1 cellular context compared by ENCODE assay signal in genomic region chr2:215702116-215702905, GRCh38.
TF ChIP-seq lines count a peak whose summit lies in the region.

No MANE protein-coding gene starts in this region.

TF ChIP-seq in HepG2, 621 proteins besides CTCF, POLR2A, EP300 and RAD21 (continued from another document and continues in another):
- TF ChIP-seq, protein P1, sequence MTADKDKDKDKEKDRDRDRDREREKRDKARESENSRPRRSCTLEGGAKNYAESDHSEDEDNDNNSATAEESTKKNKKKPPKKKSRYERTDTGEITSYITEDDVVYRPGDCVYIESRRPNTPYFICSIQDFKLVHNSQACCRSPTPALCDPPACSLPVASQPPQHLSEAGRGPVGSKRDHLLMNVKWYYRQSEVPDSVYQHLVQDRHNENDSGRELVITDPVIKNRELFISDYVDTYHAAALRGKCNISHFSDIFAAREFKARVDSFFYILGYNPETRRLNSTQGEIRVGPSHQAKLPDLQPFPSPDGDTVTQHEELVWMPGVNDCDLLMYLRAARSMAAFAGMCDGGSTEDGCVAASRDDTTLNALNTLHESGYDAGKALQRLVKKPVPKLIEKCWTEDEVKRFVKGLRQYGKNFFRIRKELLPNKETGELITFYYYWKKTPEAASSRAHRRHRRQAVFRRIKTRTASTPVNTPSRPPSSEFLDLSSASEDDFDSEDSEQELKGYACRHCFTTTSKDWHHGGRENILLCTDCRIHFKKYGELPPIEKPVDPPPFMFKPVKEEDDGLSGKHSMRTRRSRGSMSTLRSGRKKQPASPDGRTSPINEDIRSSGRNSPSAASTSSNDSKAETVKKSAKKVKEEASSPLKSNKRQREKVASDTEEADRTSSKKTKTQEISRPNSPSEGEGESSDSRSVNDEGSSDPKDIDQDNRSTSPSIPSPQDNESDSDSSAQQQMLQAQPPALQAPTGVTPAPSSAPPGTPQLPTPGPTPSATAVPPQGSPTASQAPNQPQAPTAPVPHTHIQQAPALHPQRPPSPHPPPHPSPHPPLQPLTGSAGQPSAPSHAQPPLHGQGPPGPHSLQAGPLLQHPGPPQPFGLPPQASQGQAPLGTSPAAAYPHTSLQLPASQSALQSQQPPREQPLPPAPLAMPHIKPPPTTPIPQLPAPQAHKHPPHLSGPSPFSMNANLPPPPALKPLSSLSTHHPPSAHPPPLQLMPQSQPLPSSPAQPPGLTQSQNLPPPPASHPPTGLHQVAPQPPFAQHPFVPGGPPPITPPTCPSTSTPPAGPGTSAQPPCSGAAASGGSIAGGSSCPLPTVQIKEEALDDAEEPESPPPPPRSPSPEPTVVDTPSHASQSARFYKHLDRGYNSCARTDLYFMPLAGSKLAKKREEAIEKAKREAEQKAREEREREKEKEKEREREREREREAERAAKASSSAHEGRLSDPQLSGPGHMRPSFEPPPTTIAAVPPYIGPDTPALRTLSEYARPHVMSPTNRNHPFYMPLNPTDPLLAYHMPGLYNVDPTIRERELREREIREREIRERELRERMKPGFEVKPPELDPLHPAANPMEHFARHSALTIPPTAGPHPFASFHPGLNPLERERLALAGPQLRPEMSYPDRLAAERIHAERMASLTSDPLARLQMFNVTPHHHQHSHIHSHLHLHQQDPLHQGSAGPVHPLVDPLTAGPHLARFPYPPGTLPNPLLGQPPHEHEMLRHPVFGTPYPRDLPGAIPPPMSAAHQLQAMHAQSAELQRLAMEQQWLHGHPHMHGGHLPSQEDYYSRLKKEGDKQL (CRISPR knock-in tag; IDR thresholded peaks at IDR 0.05; ENCODE audit: low read depth) = no peak
- TF ChIP-seq TEAD2 (CRISPR knock-in tag; IDR thresholded peaks at IDR 0.05) (no peak), HNRNPLL (IDR thresholded peaks at IDR 0.05; ENCODE audit: low read depth, low read length, poor library complexity, severe bottlenecking) (no peak), BCL6 (CRISPR knock-in tag; IDR thresholded peaks at IDR 0.05) (peak; percentile 34; the same call in 1 of the 2 replicates), ESRRA (CRISPR knock-in tag; IDR thresholded peaks at IDR 0.05; ENCODE audit: low read depth) (no peak), KLF12 (CRISPR knock-in tag; IDR thresholded peaks at IDR 0.05; ENCODE audit: borderline replicate concordance) (no peak), ZNF772 (CRISPR knock-in tag; IDR thresholded peaks at IDR 0.05) (no peak), PHF8 (CRISPR knock-in tag; IDR thresholded peaks at IDR 0.05) (no peak), ZNF224 (CRISPR knock-in tag; IDR thresholded peaks at IDR 0.05) (no peak), TBL1XR1 (IDR thresholded peaks at IDR 0.05; ENCODE audit: borderline replicate concordance, low read length, partially characterized antibody) (no peak), ZNF605 (CRISPR knock-in tag; IDR thresholded peaks at IDR 0.05) (no peak), HNRNPK (IDR thresholded peaks at IDR 0.05; ENCODE audit: low read depth, low read length, poor library complexity, severe bottlenecking) (no peak), ZNF724P (CRISPR knock-in tag; IDR thresholded peaks at IDR 0.05; ENCODE audit: borderline replicate concordance) (no peak), KAT8 (CRISPR knock-in tag; IDR thresholded peaks at IDR 0.05) (no peak), LRRFIP1 (CRISPR knock-in tag; conservative IDR thresholded peaks at IDR 0.05) (no peak), TCF12 (IDR thresholded peaks at IDR 0.05) (no peak), TCF12 (CRISPR knock-in tag; IDR thresholded peaks at IDR 0.05) (no peak), ZC3H4 (CRISPR knock-in tag; IDR thresholded peaks at IDR 0.05; ENCODE audit: borderline replicate concordance) (no peak), U2AF2 (IDR thresholded peaks at IDR 0.05; ENCODE audit: low read depth, low read length) (no peak), KLF13 (CRISPR knock-in tag; IDR thresholded peaks at IDR 0.05) (no peak), MAFK (conservative IDR thresholded peaks at IDR 0.05 in 1 of 2, IDR thresholded peaks at IDR 0.05 in 1 of 2; ENCODE audit: low read length in 2 of 2) (peak; percentile 51 to 56; a peak in 3 of 4 replicates), KLF15 (CRISPR knock-in tag; IDR thresholded peaks at IDR 0.05; ENCODE audit: borderline replicate concordance) (no peak), ELF4 (CRISPR knock-in tag; IDR thresholded peaks at IDR 0.05; ENCODE audit: borderline replicate concordance) (no peak), CBFB (CRISPR knock-in tag; IDR thresholded peaks at IDR 0.05) (no peak), KLF11 (CRISPR knock-in tag; IDR thresholded peaks at IDR 0.05) (no peak), TBP (CRISPR knock-in tag; IDR thresholded peaks at IDR 0.05) (no peak), CAMTA2 (CRISPR knock-in tag; IDR thresholded peaks at IDR 0.05; ENCODE audit: borderline replicate concordance) (no peak), SP1 (IDR thresholded peaks at IDR 0.05) (no peak), SP1 (CRISPR knock-in tag; IDR thresholded peaks at IDR 0.05) (no peak), ZNF615 (CRISPR knock-in tag; IDR thresholded peaks at IDR 0.05; ENCODE audit: borderline replicate concordance) (no peak), ZNF720 (CRISPR knock-in tag; IDR thresholded peaks at IDR 0.05) (no peak), IKZF4 (CRISPR knock-in tag; IDR thresholded peaks at IDR 0.05; ENCODE audit: borderline replicate concordance, low read depth, not compliant biosample characterization) (no peak), MED1 (CRISPR knock-in tag; IDR thresholded peaks at IDR 0.05) (peak; percentile 42; the same call in 1 of the 2 replicates), ELK4 (CRISPR knock-in tag; IDR thresholded peaks at IDR 0.05; ENCODE audit: borderline replicate concordance) (no peak), ZXDC (CRISPR knock-in tag; IDR thresholded peaks at IDR 0.05) (no peak), ZNF883 (CRISPR knock-in tag; IDR thresholded peaks at IDR 0.05; ENCODE audit: not compliant biosample characterization) (no peak), PITX1 (CRISPR knock-in tag; IDR thresholded peaks at IDR 0.05) (no peak), MBNL3 (CRISPR knock-in tag; conservative IDR thresholded peaks at IDR 0.05) (no peak), ZNF276 (CRISPR knock-in tag; IDR thresholded peaks at IDR 0.05; ENCODE audit: low read depth) (no peak), ZMAT3 (CRISPR knock-in tag; conservative IDR thresholded peaks at IDR 0.05) (no peak), PTBP1 (IDR thresholded peaks at IDR 0.05; ENCODE audit: low read depth, low read length, poor library complexity, severe bottlenecking) (no peak), NFYC (CRISPR knock-in tag; IDR thresholded peaks at IDR 0.05) (no peak), SNRNP70 (IDR thresholded peaks at IDR 0.05; ENCODE audit: low read depth, low read length) (no peak), ZNF432 (CRISPR knock-in tag; IDR thresholded peaks at IDR 0.05; ENCODE audit: borderline replicate concordance) (no peak), DPF2 (CRISPR knock-in tag; IDR thresholded peaks at IDR 0.05; ENCODE audit: borderline replicate concordance, low read depth) (no peak)
- TF ChIP-seq, protein P2, sequence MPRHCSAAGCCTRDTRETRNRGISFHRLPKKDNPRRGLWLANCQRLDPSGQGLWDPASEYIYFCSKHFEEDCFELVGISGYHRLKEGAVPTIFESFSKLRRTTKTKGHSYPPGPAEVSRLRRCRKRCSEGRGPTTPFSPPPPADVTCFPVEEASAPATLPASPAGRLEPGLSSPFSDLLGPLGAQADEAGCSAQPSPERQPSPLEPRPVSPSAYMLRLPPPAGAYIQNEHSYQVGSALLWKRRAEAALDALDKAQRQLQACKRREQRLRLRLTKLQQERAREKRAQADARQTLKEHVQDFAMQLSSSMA (CRISPR knock-in tag; IDR thresholded peaks at IDR 0.05) = no peak
- TF ChIP-seq, protein P3, sequence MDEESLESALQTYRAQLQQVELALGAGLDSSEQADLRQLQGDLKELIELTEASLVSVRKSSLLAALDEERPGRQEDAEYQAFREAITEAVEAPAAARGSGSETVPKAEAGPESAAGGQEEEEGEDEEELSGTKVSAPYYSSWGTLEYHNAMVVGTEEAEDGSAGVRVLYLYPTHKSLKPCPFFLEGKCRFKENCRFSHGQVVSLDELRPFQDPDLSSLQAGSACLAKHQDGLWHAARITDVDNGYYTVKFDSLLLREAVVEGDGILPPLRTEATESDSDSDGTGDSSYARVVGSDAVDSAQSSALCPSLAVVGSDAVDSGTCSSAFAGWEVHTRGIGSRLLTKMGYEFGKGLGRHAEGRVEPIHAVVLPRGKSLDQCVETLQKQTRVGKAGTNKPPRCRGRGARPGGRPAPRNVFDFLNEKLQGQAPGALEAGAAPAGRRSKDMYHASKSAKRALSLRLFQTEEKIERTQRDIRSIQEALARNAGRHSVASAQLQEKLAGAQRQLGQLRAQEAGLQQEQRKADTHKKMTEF (CRISPR knock-in tag; IDR thresholded peaks at IDR 0.05) = 0 out of 2 replicates have a peak, but pooled peaks have one; percentile 41
- TF ChIP-seq, protein P4, sequence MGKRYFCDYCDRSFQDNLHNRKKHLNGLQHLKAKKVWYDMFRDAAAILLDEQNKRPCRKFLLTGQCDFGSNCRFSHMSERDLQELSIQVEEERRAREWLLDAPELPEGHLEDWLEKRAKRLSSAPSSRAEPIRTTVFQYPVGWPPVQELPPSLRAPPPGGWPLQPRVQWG (CRISPR knock-in tag; IDR thresholded peaks at IDR 0.05; ENCODE audit: borderline replicate concordance, low read depth) = no peak
- TF ChIP-seq, protein P5, sequence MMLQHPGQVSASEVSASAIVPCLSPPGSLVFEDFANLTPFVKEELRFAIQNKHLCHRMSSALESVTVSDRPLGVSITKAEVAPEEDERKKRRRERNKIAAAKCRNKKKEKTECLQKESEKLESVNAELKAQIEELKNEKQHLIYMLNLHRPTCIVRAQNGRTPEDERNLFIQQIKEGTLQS (CRISPR knock-in tag; IDR thresholded peaks at IDR 0.05) = no peak
- TF ChIP-seq, protein P6, sequence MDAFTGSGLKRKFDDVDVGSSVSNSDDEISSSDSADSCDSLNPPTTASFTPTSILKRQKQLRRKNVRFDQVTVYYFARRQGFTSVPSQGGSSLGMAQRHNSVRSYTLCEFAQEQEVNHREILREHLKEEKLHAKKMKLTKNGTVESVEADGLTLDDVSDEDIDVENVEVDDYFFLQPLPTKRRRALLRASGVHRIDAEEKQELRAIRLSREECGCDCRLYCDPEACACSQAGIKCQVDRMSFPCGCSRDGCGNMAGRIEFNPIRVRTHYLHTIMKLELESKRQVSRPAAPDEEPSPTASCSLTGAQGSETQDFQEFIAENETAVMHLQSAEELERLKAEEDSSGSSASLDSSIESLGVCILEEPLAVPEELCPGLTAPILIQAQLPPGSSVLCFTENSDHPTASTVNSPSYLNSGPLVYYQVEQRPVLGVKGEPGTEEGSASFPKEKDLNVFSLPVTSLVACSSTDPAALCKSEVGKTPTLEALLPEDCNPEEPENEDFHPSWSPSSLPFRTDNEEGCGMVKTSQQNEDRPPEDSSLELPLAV (CRISPR knock-in tag; conservative IDR thresholded peaks at IDR 0.05; ENCODE audit: low read depth) = no peak
